In genomic region chr12:67991158-67991557, GRCh38 we compare ENCODE assay signal across 9 cellular contexts. TPM values are rescaled to one million over a fixed set of nuclear protein-coding genes. Genes with fewer than 3 reads are reported as not detected.
DNase-seq lines count a peak whose midpoint lies in the region; ATAC-seq, FAIRE-seq and TF ChIP-seq lines count a peak whose summit lies in the region.
"Had no signal": no experiment of that assay in that cellular context is flagged by ENCODE, and none has a peak within 500 bp of the region (broad histone marks: within the 10 kb centered on the region; RNA-seq: fewer than 3 reads in every experiment).

No MANE protein-coding gene starts in this region.

- no peak overlapping the region for H3K4me2 ChIP-seq in GM23248 (ENCODE audit: unreplicated experiment)

- DNase-seq in GM18507 (ENCODE audit: extremely low spot score, insufficient read length, low read depth), result no peak
- peak in 31 of 34 experiments; percentile 7 to 48 (median 30) for DNase-seq in T-cell
- peak in 5 of 10 donors; percentile 19 to 63 (median 29) for DNase-seq in naive thymus-derived CD8-positive, alpha-beta T cell
- DNase-seq in HUDEP-2 (lab: John Stamatoyannopoulos, UW; ENCODE audit: unreplicated experiment in 76 of 76), result no peak
- no peak for DNase-seq in GM23248
- DNase-seq in NCI-H1436 (lab: John Stamatoyannopoulos, UW), result no peak
- no peak for DNase-seq in testis

- ATAC-seq in HG02588 (IDR thresholded peaks at IDR 0.05; ENCODE audit: unreplicated experiment), result peak; percentile 60
- peak; percentile 66 to 96 (median 74) for ATAC-seq in T-cell (replicated peaks in 1 of 4)
- peak; percentile 92 to 97 for ATAC-seq in naive thymus-derived CD8-positive, alpha-beta T cell

- H3K9me3 Mint-ChIP-seq in T-cell, result peaks cover 0 to 3% (median 0%) of the 10 kb centered on the region in 3 donors
- peaks cover 0 to 11% (median 0%) of the 10 kb centered on the region in 9 donors for H3K9me3 Mint-ChIP-seq in naive thymus-derived CD8-positive, alpha-beta T cell

- no peaks in the 10 kb centered on the region for H3K27me3 Mint-ChIP-seq in T-cell
- no peaks in the 10 kb centered on the region for H3K27me3 Mint-ChIP-seq in naive thymus-derived CD8-positive, alpha-beta T cell

- peak overlapping the region; percentile 58 to 82 (median 75) for H3K4me3 Mint-ChIP-seq in T-cell
- H3K4me3 Mint-ChIP-seq in naive thymus-derived CD8-positive, alpha-beta T cell, result peak overlapping the region; percentile 15 to 58 (median 46)

- no peaks in the 10 kb centered on the region for H3K4me1 ChIP-seq in GM23248 (ENCODE audit: insufficient read depth)
- peaks cover 8% of the 10 kb centered on the region for H3K4me1 ChIP-seq in testis

- H4K20me1 ChIP-seq in GM23248 (ENCODE audit: insufficient read depth), result no peaks in the 10 kb centered on the region

- CTCF ChIA-PET in T-cell (lab: Charles Lee), result interaction anchor here in 1 of 2 donors (0.7 to 1.2 kb wide), 3 partner anchors 16 to 635 kb away, joined by 3 to 5 read pairs (median 3); no protein-coding TSS in a partner anchor

- no peaks in the 10 kb centered on the region for H3K79me2 ChIP-seq in GM23248 (ENCODE audit: insufficient read depth)

- H3K36me3 ChIP-seq in GM23248 (ENCODE audit: low read depth) (no peaks in the 10 kb centered on the region), testis (ENCODE audit: low read depth, missing control alignments) (no peaks in the 10 kb centered on the region)
- H3K36me3 ChIP-seq: SJSA1 had no signal

- in situ Hi-C loops in GM23248 (cut with MboI), result no loop called here

- TF ChIP-seq POLR2A in testis (IDR thresholded peaks at IDR 0.05), result no peak

- H3K27me3 ChIP-seq in GM23248 (replicated peaks; ENCODE audit: insufficient read depth) (no peaks in the 10 kb centered on the region), testis (no peaks in the 10 kb centered on the region)
- H3K27me3 ChIP-seq: SJSA1 had no signal

- H3K27ac Mint-ChIP-seq in T-cell, result peak overlapping the region; percentile 76 to 85
- H3K27ac Mint-ChIP-seq in naive thymus-derived CD8-positive, alpha-beta T cell, result peak overlapping the region in 9 of 10 donors; percentile 9 to 88 (median 67)

- no peaks in the 10 kb centered on the region for H3K36me3 Mint-ChIP-seq in T-cell
- H3K36me3 Mint-ChIP-seq in naive thymus-derived CD8-positive, alpha-beta T cell, result peaks cover 0 to 9% (median 0%) of the 10 kb centered on the region in 3 donors

- POLR2A ChIA-PET in T-cell (lab: Charles Lee), result no interaction called here
- POLR2A ChIA-PET in naive thymus-derived CD8-positive, alpha-beta T cell (lab: Charles Lee), result interaction anchor here (0.9 to 1.5 kb wide), 2 partner anchors 17 to 18 kb away, joined by 3 to 4 read pairs; no protein-coding TSS in a partner anchor

- H3K4me3 ChIP-seq in GM23248, result no peak overlapping the region
- H3K4me3 ChIP-seq in testis, result no peak overlapping the region
- H3K4me3 ChIP-seq: SJSA1 had no signal

- WGBS in GM23248 (ENCODE audit: low coverage in 1 of 2, low lambda C conversion rate in 2 of 2, missing lambda C conversion rate in 2 of 2), 2 experiments, result 57 to 59% methylated on average over 4 of the region's 4 CpGs
- WGBS in testis, 2 donors, result 83% methylated on average over 4 of the region's 4 CpGs

- FAIRE-seq in GM18507 (lab: Jason Lieb, UNC), result peak; percentile 83

- H3K27ac ChIP-seq in GM23248 (no peak overlapping the region), testis (no peak overlapping the region)
- H3K27ac ChIP-seq: SJSA1 had no signal

- no peaks in the 10 kb centered on the region for H3F3A ChIP-seq in GM23248 (ENCODE audit: insufficient read depth)

- TF ChIP-seq CTCF in testis (IDR thresholded peaks at IDR 0.05), result no peak

- H3K4me1 Mint-ChIP-seq in T-cell, result peaks cover 40 to 52% (median 42%) of the 10 kb centered on the region in 3 donors
- H3K4me1 Mint-ChIP-seq in naive thymus-derived CD8-positive, alpha-beta T cell, result peaks cover 14 to 43% (median 35%) of the 10 kb centered on the region in 4 donors

- no peak overlapping the region for H3K9ac ChIP-seq in GM23248

- H3K9me3 ChIP-seq in GM23248 (ENCODE audit: low read depth) (no peaks in the 10 kb centered on the region), testis (no peaks in the 10 kb centered on the region)
- H3K9me3 ChIP-seq: SJSA1 had no signal

- H2AFZ ChIP-seq in GM23248, result no peak overlapping the region

- intact Hi-C loops in testis (cut with DNase I; ENCODE audit: low total_unique reads), result no loop called here

- H3K9me2 ChIP-seq in GM23248 (ENCODE audit: insufficient read depth), result no peaks in the 10 kb centered on the region

RNA-seq across cellular contexts. Expression of gene IFNG-AS1, which starts 1.9 kb away (rescaled TPM):
- total RNA-seq in T-cell (1 to 10 TPM; 1.2 to 6.2 (median 3.3) TPM), testis (under 1 TPM in 1 of 2 donors, not detected in 1; 0.25 TPM)
- 1 to 10 TPM in 1 of 2 experiments, under 1 TPM in 1; 0.88 to 1.9 TPM for total RNA-seq in naive thymus-derived CD8-positive, alpha-beta T cell
- 1 to 10 TPM; 1.3 to 3.1 (median 3.0) TPM for polyA plus RNA-seq in naive thymus-derived CD8-positive, alpha-beta T cell
- total RNA-seq in GM23248 (2014; rRNA removed; shearing (Covaris generic)), result not detected in 2 replicates
- polyA plus RNA-seq in GM23248 (2016; fragmentation: Nextera tagmentation; extraction: Ambion mirVana) (not detected in 2 replicates), testis (ENCODE audit: insufficient read depth, low read depth, low replicate concordance) (not detected)
- total RNA-seq: SJSA1 had no signal

Comparison
In these comparisons a context has a peak if more than half of its experiments do, and no peak if none do; other contexts are left out.
1. DNase-seq: peak in T-cell (31 of 34); none in GM18507 (single experiment), HUDEP-2 (0 of 76), GM23248 (single experiment), NCI-H1436 (single experiment) and testis (single experiment).
2. Peak in every context shown above with its lines, with median percentiles within 50 percentile points of each other: ATAC-seq.